In genomic region chr10:14540611-14541010, GRCh38 we compare ENCODE assay signal across 19 cellular contexts.
DNase-seq lines count a peak whose midpoint lies in the region; ATAC-seq and TF ChIP-seq lines count a peak whose summit lies in the region.
"Had no signal": no experiment of that assay in that cellular context is flagged by ENCODE, and none has a peak within 500 bp of the region (broad histone marks: within the 10 kb centered on the region; RNA-seq: fewer than 3 reads in every experiment).

No MANE protein-coding gene starts in this region.

- peak overlapping the region; percentile 29; the same call in 1 of the 2 replicates for H3K27ac ChIP-seq in BLaER1
- H3K27ac ChIP-seq in CD8-positive, alpha-beta T cell (ENCODE audit: low read depth, low read length): no peak overlapping the region
- H3K27ac ChIP-seq: breast epithelium, gastrocnemius medialis, ovary, suprapubic skin had no signal

- H4K20me1 ChIP-seq in BLaER1: peaks cover 100% of the 10 kb centered on the region

- H3K27ac Mint-ChIP-seq in CD8-positive, alpha-beta T cell: peak overlapping the region; percentile 80
- peak overlapping the region; percentile 82 for H3K27ac Mint-ChIP-seq in activated naive CD8-positive, alpha-beta T cell
- H3K27ac Mint-ChIP-seq in naive thymus-derived CD8-positive, alpha-beta T cell: peak overlapping the region; percentile 80 to 97 (median 87)

- no peak overlapping the region for H3K4me3 Mint-ChIP-seq in CD8-positive, alpha-beta T cell
- H3K4me3 Mint-ChIP-seq in activated naive CD8-positive, alpha-beta T cell: no peak overlapping the region
- peak overlapping the region in 7 of 10 donors; percentile 26 to 55 (median 39) for H3K4me3 Mint-ChIP-seq in naive thymus-derived CD8-positive, alpha-beta T cell

- no peak overlapping the region for H3K9ac ChIP-seq in BLaER1

- peaks cover 79% of the 10 kb centered on the region for H3K36me3 ChIP-seq in BLaER1
- peaks cover 12% of the 10 kb centered on the region for H3K36me3 ChIP-seq in CD8-positive, alpha-beta T cell (ENCODE audit: insufficient read depth, low read length)
- H3K36me3 ChIP-seq: breast epithelium, gastrocnemius medialis, ovary, suprapubic skin had no signal

- H3K36me3 Mint-ChIP-seq in CD8-positive, alpha-beta T cell: peaks cover 75% of the 10 kb centered on the region
- peaks cover 4% of the 10 kb centered on the region for H3K36me3 Mint-ChIP-seq in activated naive CD8-positive, alpha-beta T cell
- peaks cover 0 to 65% (median 10%) of the 10 kb centered on the region in 3 donors for H3K36me3 Mint-ChIP-seq in naive thymus-derived CD8-positive, alpha-beta T cell

- peaks cover 43% of the 10 kb centered on the region for H3K4me1 ChIP-seq in BLaER1
- peaks cover 62% of the 10 kb centered on the region for H3K4me1 ChIP-seq in CD8-positive, alpha-beta T cell (ENCODE audit: insufficient read depth, low read length)
- H3K4me1 ChIP-seq: breast epithelium, gastrocnemius medialis had no signal

- no peaks in the 10 kb centered on the region for H3K27me3 ChIP-seq in BLaER1
- no peaks in the 10 kb centered on the region for H3K27me3 ChIP-seq in CD8-positive, alpha-beta T cell (ENCODE audit: insufficient read depth, low read length)
- H3K27me3 ChIP-seq: breast epithelium, gastrocnemius medialis, left lung, ovary, suprapubic skin had no signal

- DNase-seq in CD8-positive, alpha-beta T cell: no peak
- DNase-seq in naive thymus-derived CD8-positive, alpha-beta T cell: no peak
- DNase-seq in glomerular visceral epithelial cell (ENCODE audit: extremely low spot score) (no peak), erythroblast (lab: John Stamatoyannopoulos, UW) (no peak), NCI-H187 (lab: John Stamatoyannopoulos, UW) (no peak)
- DNase-seq: activated naive CD4-positive, alpha-beta T cell treated with Interleukin-2 at 50 U/mL for 16 hours; gastrocnemius medialis; KG1; left lung; mucosa of descending colon; MV-4-11; NCI-H2081 treated with DMSO at 0.1 percent for 48 hours; NCI-H510A; ovary had no signal

- intact Hi-C loops in CD8-positive, alpha-beta T cell (cut with DNase I, micrococcal nuclease): loop anchor here (5.0 kb wide), 3 partner anchors 282 to 343 kb away; partner anchors contain the start of genes CDNF (in 1 of the 2), HSPA14 (in 1 of the 2) and MSANTD7 (in 1 of the 2)

- H3K27me3 Mint-ChIP-seq in CD8-positive, alpha-beta T cell (ENCODE audit: low read depth): no peaks in the 10 kb centered on the region
- H3K27me3 Mint-ChIP-seq in activated naive CD8-positive, alpha-beta T cell: no peaks in the 10 kb centered on the region
- no peaks in the 10 kb centered on the region for H3K27me3 Mint-ChIP-seq in naive thymus-derived CD8-positive, alpha-beta T cell

- H3K4me3 ChIP-seq in BLaER1: no peak overlapping the region
- no peak overlapping the region for H3K4me3 ChIP-seq in CD8-positive, alpha-beta T cell (ENCODE audit: low read depth, low read length)
- H3K4me3 ChIP-seq: breast epithelium, gastrocnemius medialis, left lung, mucosa of descending colon, ovary, suprapubic skin had no signal

- no peaks in the 10 kb centered on the region for H3K9me3 Mint-ChIP-seq in CD8-positive, alpha-beta T cell
- H3K9me3 Mint-ChIP-seq in activated naive CD8-positive, alpha-beta T cell (ENCODE audit: low read depth): no peaks in the 10 kb centered on the region
- H3K9me3 Mint-ChIP-seq in naive thymus-derived CD8-positive, alpha-beta T cell: no peaks in the 10 kb centered on the region

- no peaks in the 10 kb centered on the region for H3K9me3 ChIP-seq in BLaER1
- no peaks in the 10 kb centered on the region for H3K9me3 ChIP-seq in CD8-positive, alpha-beta T cell (ENCODE audit: low read length)
- H3K9me3 ChIP-seq: breast epithelium, gastrocnemius medialis, left lung, mucosa of descending colon, ovary, suprapubic skin had no signal

- H3K4me2 ChIP-seq in BLaER1: no peak overlapping the region

- CTCF ChIA-PET in CD8-positive, alpha-beta T cell (lab: Charles Lee): interaction anchor here (0.7 to 1.6 kb wide), 4 partner anchors 20 to 282 kb away, joined by 3 to 6 read pairs (median 4); no protein-coding TSS in a partner anchor

- TF ChIP-seq CTCF in CD8-positive, alpha-beta T cell (IDR thresholded peaks at IDR 0.05): no peak

- ATAC-seq in CD8-positive, alpha-beta T cell: no peak
- ATAC-seq in naive thymus-derived CD8-positive, alpha-beta T cell: no peak
- ATAC-seq in GM18873 (IDR thresholded peaks at IDR 0.05; ENCODE audit: low FRiP score, unreplicated experiment): no peak
- ATAC-seq: gastrocnemius medialis, left lung, mucosa of descending colon had no signal

- H3K4me1 Mint-ChIP-seq in CD8-positive, alpha-beta T cell (ENCODE audit: low read depth): peaks cover 90% of the 10 kb centered on the region
- H3K4me1 Mint-ChIP-seq in activated naive CD8-positive, alpha-beta T cell (ENCODE audit: low read depth): peaks cover 84% of the 10 kb centered on the region
- peaks cover 29 to 92% (median 78%) of the 10 kb centered on the region in 4 donors for H3K4me1 Mint-ChIP-seq in naive thymus-derived CD8-positive, alpha-beta T cell

- POLR2A ChIA-PET in CD8-positive, alpha-beta T cell (lab: Charles Lee): interaction anchor here (1.2 kb wide), 1 partner anchor 297 kb away, joined by 4 read pairs; the partner anchor contains the start of genes CDNF, HSPA14 and MSANTD7
- POLR2A ChIA-PET in naive thymus-derived CD8-positive, alpha-beta T cell (lab: Charles Lee): interaction anchor here (1.1 to 2.0 kb wide), 2 partner anchors 22 to 30 kb away, joined by 3 to 5 read pairs; no protein-coding TSS in a partner anchor

- no peak for TF ChIP-seq POLR2A in erythroblast (IDR thresholded peaks at IDR 0.05; ENCODE audit: low read length)

Comparison
In these comparisons a context has a peak if more than half of its experiments do, and no peak if none do; other contexts are left out.
1. H3K4me3 Mint-ChIP-seq: peak in naive thymus-derived CD8-positive, alpha-beta T cell (7 of 10); none in CD8-positive, alpha-beta T cell (single experiment) and activated naive CD8-positive, alpha-beta T cell (single experiment).
2. Peak in every context shown above with its lines, with median percentiles within 50 percentile points of each other: H3K27ac Mint-ChIP-seq.